Comparison of ENCODE assay signal across 16 cellular contexts in genomic region chr18:48790869-48791635, GRCh38.
DNase-seq lines count a peak whose midpoint lies in the region; ATAC-seq and TF ChIP-seq lines count a peak whose summit lies in the region.
"Had no signal": no experiment of that assay in that cellular context is flagged by ENCODE, and none has a peak within 500 bp of the region (broad histone marks: within the 10 kb centered on the region; RNA-seq: fewer than 3 reads in every experiment).

No MANE protein-coding gene starts in this region.

- H3K9me3 ChIP-seq in BLaER1 = no peaks in the 10 kb centered on the region

- ATAC-seq in foreskin keratinocyte = peak; percentile 13
- ATAC-seq: Panc1 had no signal

- peaks cover 31% of the 10 kb centered on the region for H3K36me3 Mint-ChIP-seq in osteocyte (ENCODE audit: unreplicated experiment)

- no peak overlapping the region for H3K9ac ChIP-seq in BLaER1
- H3K9ac ChIP-seq: KMS-11 had no signal

- H3K27ac ChIP-seq in BLaER1 = peak overlapping the region; percentile 67
- H3K27ac ChIP-seq in foreskin keratinocyte = no peak overlapping the region
- H3K27ac ChIP-seq: KMS-11, VCaP had no signal

- H3K4me3 Mint-ChIP-seq in osteocyte (ENCODE audit: unreplicated experiment) = no peak overlapping the region

- H3K4me1 Mint-ChIP-seq in osteocyte (ENCODE audit: unreplicated experiment) = peaks cover 60% of the 10 kb centered on the region

- H3K4me2 ChIP-seq in BLaER1 = peak overlapping the region; percentile 56
- H3K4me2 ChIP-seq: KMS-11 had no signal

- no peak for TF ChIP-seq CTCF in foreskin keratinocyte (conservative IDR thresholded peaks at IDR 0.05)
- TF ChIP-seq CTCF in osteocyte (IDR thresholded peaks at IDR 0.05) = no peak

- H3K27me3 ChIP-seq in BLaER1 (no peaks in the 10 kb centered on the region), foreskin keratinocyte (no peaks in the 10 kb centered on the region)

- no peaks in the 10 kb centered on the region for H3K27me3 Mint-ChIP-seq in osteocyte (ENCODE audit: unreplicated experiment)

- peak overlapping the region; percentile 88 for H3K27ac Mint-ChIP-seq in osteocyte (ENCODE audit: unreplicated experiment)

- H3K4me1 ChIP-seq in BLaER1 = peaks cover 47% of the 10 kb centered on the region
- no peaks in the 10 kb centered on the region for H3K4me1 ChIP-seq in foreskin keratinocyte

- H3K4me3 ChIP-seq in BLaER1 = no peak overlapping the region

- H3K9me3 Mint-ChIP-seq in osteocyte (ENCODE audit: unreplicated experiment) = no peaks in the 10 kb centered on the region

- peak; percentile 26 for DNase-seq in NOMO-1 treated with dmso at 0.1 percent for 144 hours (lab: John Stamatoyannopoulos, UW; ENCODE audit: unreplicated experiment)
- no peak for DNase-seq in foreskin keratinocyte
- no peak for DNase-seq in osteocyte (ENCODE audit: extremely low spot score, unreplicated experiment)
- no peak for DNase-seq in COR-L47 (lab: John Stamatoyannopoulos, UW)
- no peak for DNase-seq in DMS153 (lab: John Stamatoyannopoulos, UW)
- no peak for DNase-seq in H4 (ENCODE audit: low spot score)
- no peak for DNase-seq in activated CD4-positive, alpha-beta T cell treated with anti-CD3 and anti-CD28 coated beads, Interleukin-2, amount 50 U/mL, for 4 hours
- DNase-seq: activated gamma-delta T cell treated with Interleukin-2 at 50 U/mL for 16 hours; AML-193; effector CD4-positive, alpha-beta T cell; GDM1; NCI-H2107 had no signal

- H4K20me1 ChIP-seq in BLaER1 = no peaks in the 10 kb centered on the region

- peaks cover 29% of the 10 kb centered on the region; the same call in 1 of the 2 replicates for H3K36me3 ChIP-seq in BLaER1
